In the genomic region with DNA sequence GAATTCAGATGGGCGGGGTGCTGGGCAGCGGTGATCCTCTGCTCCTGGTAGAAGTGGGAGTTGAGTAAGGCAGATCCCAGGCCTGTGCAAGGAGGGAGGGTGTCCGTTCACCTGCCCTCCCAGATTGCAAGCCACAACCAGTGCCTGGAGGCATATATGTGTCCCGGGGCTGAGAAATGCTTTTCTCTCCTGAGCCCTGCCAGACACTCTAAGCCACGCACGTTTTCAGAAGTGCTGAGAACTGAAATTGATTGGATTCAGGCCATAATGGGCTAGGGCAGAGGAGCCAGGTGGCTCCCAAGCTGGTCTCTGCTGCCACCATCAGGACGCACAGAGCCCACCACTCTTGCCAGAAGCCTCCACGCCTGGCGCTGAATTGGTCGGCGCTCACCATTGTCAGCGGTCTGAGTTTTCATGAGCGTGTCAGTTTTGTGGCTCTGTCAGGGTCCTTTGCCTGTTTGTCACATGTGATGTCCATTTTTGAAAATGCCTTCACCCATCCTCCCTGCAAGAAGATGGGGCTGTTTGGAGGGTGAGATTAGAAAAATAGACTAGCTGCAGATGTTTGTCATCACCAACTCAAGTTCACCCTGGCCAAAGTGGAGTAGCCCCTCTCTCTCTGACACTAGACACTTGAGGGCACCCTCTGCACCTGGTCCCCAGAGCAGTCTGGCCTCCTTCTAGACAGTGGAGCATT, we compare ENCODE assay signal across 9 cellular contexts. TPM values are rescaled to one million over a fixed set of nuclear protein-coding genes. Genes with fewer than 3 reads are reported as not detected.
DNase-seq lines count a peak whose midpoint lies in the region; ATAC-seq and TF ChIP-seq lines count a peak whose summit lies in the region.
"Had no signal": no experiment of that assay in that cellular context is flagged by ENCODE, and none has a peak within 500 bp of the region (broad histone marks: within the 10 kb centered on the region; RNA-seq: fewer than 3 reads in every experiment).

No MANE protein-coding gene starts in this region.

- no peak overlapping the region for H3K27ac ChIP-seq in right cardiac atrium (ENCODE audit: low read length)
- H3K27ac ChIP-seq in sigmoid colon = no peak overlapping the region

- no peaks in the 10 kb centered on the region for H3K4me1 ChIP-seq in right cardiac atrium (ENCODE audit: control insufficient read depth, insufficient read depth, low read length)
- peaks cover 0 to 6% (median 2%) of the 10 kb centered on the region in 4 donors for H3K4me1 ChIP-seq in sigmoid colon

- DNase-seq in AG10803 (ENCODE audit: low read depth) (peak; percentile 44), NCI-H510A treated with DMSO at 0.1 percent for 48 hours (lab: John Stamatoyannopoulos, UW) (peak; percentile 39), amniotic stem cell (lab: John Stamatoyannopoulos, UW) (peak; percentile 31), right cardiac atrium (peak; percentile 70 to 86 (median 85)), sigmoid colon (no peak)
- no peak for DNase-seq in stimulated activated naive CD4-positive, alpha-beta T cell (lab: John Stamatoyannopoulos, UW)

- no peak for TF ChIP-seq POLR2A in sigmoid colon (IDR thresholded peaks at IDR 0.05)

- H3K9me3 ChIP-seq in right cardiac atrium (ENCODE audit: control insufficient read depth, low read length) = no peaks in the 10 kb centered on the region
- no peaks in the 10 kb centered on the region for H3K9me3 ChIP-seq in sigmoid colon

- H3K27me3 ChIP-seq in right cardiac atrium (ENCODE audit: control insufficient read depth, insufficient read depth) (no peaks in the 10 kb centered on the region), sigmoid colon (no peaks in the 10 kb centered on the region)

- H3K4me3 ChIP-seq in AG10803 (ENCODE audit: low read length) (no peak overlapping the region), right cardiac atrium (ENCODE audit: low read length) (no peak overlapping the region), sigmoid colon (no peak overlapping the region)

- TF ChIP-seq CTCF in AG10803 (conservative IDR thresholded peaks at IDR 0.05; ENCODE audit: low read length) (peak; percentile 68), sigmoid colon (IDR thresholded peaks at IDR 0.05) (peak in 3 of 4 experiments; percentile 13 to 62 (median 23))

- intact Hi-C loops in right cardiac atrium (cut with DNase I) = loop anchor here in 3 of 4 donors (5.0 to 10.0 kb wide), 2 partner anchors 650 to 657 kb away; no protein-coding TSS in a partner anchor
- intact Hi-C loops in sigmoid colon (cut with DNase I) = loop anchor here (2.0 kb wide), 2 partner anchors 344 to 658 kb away; no protein-coding TSS in a partner anchor

- WGBS in right cardiac atrium = 19% methylated on average over 13 of the region's 13 CpGs
- WGBS in sigmoid colon, 2 donors = 24 to 29% methylated on average over 13 of the region's 13 CpGs

- no peak for TF ChIP-seq EP300 in sigmoid colon (IDR thresholded peaks at IDR 0.05)

- ATAC-seq in GM19023 (IDR thresholded peaks at IDR 0.05; ENCODE audit: unreplicated experiment) (peak; percentile 80), HG03439 (IDR thresholded peaks at IDR 0.05; ENCODE audit: unreplicated experiment) (peak; percentile 65), right cardiac atrium (peak; percentile 87 to 90)
- ATAC-seq: naive thymus-derived CD8-positive, alpha-beta T cell had no signal

- no peaks in the 10 kb centered on the region for H3K36me3 ChIP-seq in sigmoid colon

RNA-seq across cellular contexts. Expression of a gene that starts 15.4 kb away (rescaled TPM):
- not detected for total RNA-seq in right cardiac atrium
- not detected for polyA plus RNA-seq in right cardiac atrium
- not detected for total RNA-seq in sigmoid colon
- polyA plus RNA-seq in sigmoid colon = 1 to 10 TPM in 1 of 3 donors, not detected in 2; 2.5 TPM
- total RNA-seq: naive thymus-derived CD8-positive, alpha-beta T cell had no signal
- polyA plus RNA-seq: naive thymus-derived CD8-positive, alpha-beta T cell had no signal

Comparison
In these comparisons a context has a peak if more than half of its experiments do, and no peak if none do; other contexts are left out.
1. DNase-seq: peak in AG10803 (single experiment), NCI-H510A treated with DMSO at 0.1 percent for 48 hours (single experiment), amniotic stem cell (single experiment) and right cardiac atrium (3 of 3); none in sigmoid colon (single experiment) and stimulated activated naive CD4-positive, alpha-beta T cell (0 of 6).
2. Peak in every context shown above with its lines, with median percentiles within 50 percentile points of each other: ATAC-seq.